ENCODE assay signal across 1 cellular context in the genomic region with DNA sequence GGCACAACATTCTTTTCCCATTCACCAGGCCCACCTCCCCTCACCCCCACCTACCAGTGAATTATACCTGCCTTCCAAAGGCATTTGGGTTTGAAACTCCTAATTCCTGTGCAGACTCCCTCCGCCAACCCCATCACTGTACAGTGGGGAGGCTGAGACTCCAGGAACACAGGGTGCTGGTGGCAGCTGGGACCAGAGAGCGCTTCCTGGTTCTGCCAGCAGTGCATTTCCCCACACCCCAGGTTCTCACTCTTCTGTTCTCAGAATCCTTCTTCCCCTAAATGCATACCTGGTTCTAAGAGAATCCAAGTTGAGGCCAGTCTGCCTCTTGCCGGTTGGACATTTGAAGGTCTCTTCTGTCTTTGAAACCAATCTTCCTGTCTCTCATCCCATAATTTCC.
TF ChIP-seq lines count a peak whose summit lies in the region.

No MANE protein-coding gene starts in this region.

TF ChIP-seq in IMR-90, 13 proteins besides CTCF, POLR2A, EP300 and RAD21 (continued from another document):
- TF ChIP-seq FOS (IDR thresholded peaks at IDR 0.05; ENCODE audit: low read depth, low read length) = no peak
